In the genomic region with DNA sequence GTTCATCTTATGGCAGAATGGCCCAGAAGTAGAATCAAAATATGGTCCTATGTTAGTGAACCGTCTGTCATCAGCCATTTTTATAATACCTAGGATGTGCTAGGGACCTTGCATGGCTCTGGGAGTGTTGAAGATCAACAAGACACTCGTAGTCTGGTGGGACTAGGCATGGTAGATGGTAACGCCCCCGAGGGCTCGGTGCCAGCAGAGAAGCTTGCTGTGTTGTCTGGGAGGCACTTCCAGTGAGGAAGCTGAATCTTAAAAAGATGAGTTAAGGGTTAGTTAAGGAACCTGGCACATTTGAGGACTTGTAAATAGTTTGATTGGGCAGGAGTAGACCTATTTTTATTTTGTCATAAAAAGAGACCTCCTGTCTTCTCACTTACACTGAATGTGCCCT, we compare ENCODE assay signal across 23 cellular contexts.
DNase-seq lines count a peak whose midpoint lies in the region; ATAC-seq, FAIRE-seq and TF ChIP-seq lines count a peak whose summit lies in the region.
"Had no signal": no experiment of that assay in that cellular context is flagged by ENCODE, and none has a peak within 500 bp of the region (broad histone marks: within the 10 kb centered on the region; RNA-seq: fewer than 3 reads in every experiment).

No MANE protein-coding gene starts in this region.

- no peak overlapping the region for H3K27ac ChIP-seq in right cardiac atrium (ENCODE audit: low read length)
- H3K27ac ChIP-seq in astrocyte (ENCODE audit: low read depth, low read length): no peak overlapping the region
- H3K27ac ChIP-seq: C4-2B had no signal

- H3K27ac Mint-ChIP-seq in astrocyte (ENCODE audit: unreplicated experiment): no peak overlapping the region
- H3K27ac Mint-ChIP-seq in natural killer cell treated with Interleukin-12 subunit alpha and Interleukin-12 subunit beta and Interleukin-15 and Interleukin-18, amount 100 ng/mL, for 72 hours: no peak overlapping the region
- H3K27ac Mint-ChIP-seq: HFFc6 had no signal

- H3K9me3 Mint-ChIP-seq in astrocyte (ENCODE audit: unreplicated experiment): no peaks in the 10 kb centered on the region
- no peaks in the 10 kb centered on the region for H3K9me3 Mint-ChIP-seq in natural killer cell treated with Interleukin-12 subunit alpha and Interleukin-12 subunit beta and Interleukin-15 and Interleukin-18, amount 100 ng/mL, for 72 hours
- H3K9me3 Mint-ChIP-seq: CD4-positive, alpha-beta T cell; GM23338; HFFc6 had no signal

- H3K4me2 ChIP-seq in astrocyte (ENCODE audit: low read length): no peak overlapping the region
- H3K4me2 ChIP-seq: GM23338 had no signal

- H2AFZ ChIP-seq in astrocyte (ENCODE audit: low read depth, low read length): no peak overlapping the region
- H2AFZ ChIP-seq: GM23338 had no signal

- H3K79me2 ChIP-seq in astrocyte (ENCODE audit: insufficient read depth, low read length): no peaks in the 10 kb centered on the region

- no peak overlapping the region for H3K9ac ChIP-seq in astrocyte (ENCODE audit: low read length)

- peaks cover 3% of the 10 kb centered on the region for H3K4me1 Mint-ChIP-seq in astrocyte (ENCODE audit: low read depth, unreplicated experiment)
- H3K4me1 Mint-ChIP-seq in natural killer cell treated with Interleukin-12 subunit alpha and Interleukin-12 subunit beta and Interleukin-15 and Interleukin-18, amount 100 ng/mL, for 72 hours (ENCODE audit: low read depth in 2 of 2): no peaks in the 10 kb centered on the region

- intact Hi-C loops in right cardiac atrium (cut with DNase I) (no loop called here), Right ventricle myocardium superior (cut with DNase I) (loop anchor here (10.0 kb wide), 1 partner anchor 139 kb away; no protein-coding TSS in a partner anchor)

- no peaks in the 10 kb centered on the region for H3K27me3 Mint-ChIP-seq in astrocyte (ENCODE audit: low read depth, unreplicated experiment)
- no peaks in the 10 kb centered on the region for H3K27me3 Mint-ChIP-seq in natural killer cell treated with Interleukin-12 subunit alpha and Interleukin-12 subunit beta and Interleukin-15 and Interleukin-18, amount 100 ng/mL, for 72 hours
- H3K27me3 Mint-ChIP-seq: CD4-positive, alpha-beta T cell had no signal

- no peak for TF ChIP-seq CTCF in astrocyte (IDR thresholded peaks at IDR 0.05; ENCODE audit: insufficient read depth, low read depth, low read length)

- no peaks in the 10 kb centered on the region for H3K9me3 ChIP-seq in right cardiac atrium (ENCODE audit: control insufficient read depth, low read length)
- no peaks in the 10 kb centered on the region for H3K9me3 ChIP-seq in astrocyte (ENCODE audit: insufficient read depth, low read depth, low read length)

- H3K27me3 ChIP-seq in right cardiac atrium (ENCODE audit: control insufficient read depth, insufficient read depth) (no peaks in the 10 kb centered on the region), astrocyte (ENCODE audit: insufficient read depth, low read length) (no peaks in the 10 kb centered on the region)

- H4K20me1 ChIP-seq in astrocyte (ENCODE audit: insufficient read depth, low read length): no peaks in the 10 kb centered on the region

- peak in 1 of 2 donors; percentile 39 for ATAC-seq in right cardiac atrium
- no peak for ATAC-seq in Right ventricle myocardium superior (ENCODE audit: poor library complexity)
- no peak for ATAC-seq in natural killer cell treated with Interleukin-12 subunit alpha and Interleukin-12 subunit beta and Interleukin-15 and Interleukin-18, amount 100 ng/mL, for 72 hours
- no peak for ATAC-seq in GM21526 (IDR thresholded peaks at IDR 0.05; ENCODE audit: low FRiP score, unreplicated experiment)
- ATAC-seq: GM12878, GM23338, HCT116, K562 had no signal

- peaks cover 6% of the 10 kb centered on the region for H3K36me3 ChIP-seq in astrocyte (ENCODE audit: insufficient read depth, low read length)

- DNase-seq in right cardiac atrium (peak in 2 of 3 donors; percentile 53 to 75), Right ventricle myocardium superior (no peak), D341Med (ENCODE audit: low spot score) (peak; percentile 41), astrocyte (ENCODE audit: low read depth) (no peak)
- no peak for DNase-seq in effector CD8-positive, alpha-beta T cell (lab: John Stamatoyannopoulos, UW)
- no peak for DNase-seq in natural killer cell treated with Interleukin-12 subunit alpha and Interleukin-12 subunit beta and Interleukin-15 and Interleukin-18, amount 100 ng/mL, for 72 hours (ENCODE audit: low spot score)
- DNase-seq: ACHN; Calu3; CD4-positive, alpha-beta T cell; DMS 273 treated with DMSO at 0.1 percent for 48 hours; DMS53; DND-41; EL; HFFc6; IMR-90 had no signal

- H3K4me1 ChIP-seq in right cardiac atrium (ENCODE audit: control insufficient read depth, insufficient read depth, low read length) (peaks cover 3% of the 10 kb centered on the region), astrocyte (ENCODE audit: insufficient read depth, low read length) (no peaks in the 10 kb centered on the region)

- H3K4me3 ChIP-seq in right cardiac atrium (ENCODE audit: low read length) (no peak overlapping the region), astrocyte (ENCODE audit: insufficient read depth, low read depth, low read length) (no peak overlapping the region)
- H3K4me3 ChIP-seq: GM12878, GM23338, K562 had no signal

- H3K36me3 Mint-ChIP-seq in astrocyte (ENCODE audit: low read depth, unreplicated experiment): peaks cover 2% of the 10 kb centered on the region
- peaks cover 5% of the 10 kb centered on the region for H3K36me3 Mint-ChIP-seq in natural killer cell treated with Interleukin-12 subunit alpha and Interleukin-12 subunit beta and Interleukin-15 and Interleukin-18, amount 100 ng/mL, for 72 hours

- H3K4me3 Mint-ChIP-seq in astrocyte (ENCODE audit: unreplicated experiment): peak overlapping the region; percentile 7
- H3K4me3 Mint-ChIP-seq in natural killer cell treated with Interleukin-12 subunit alpha and Interleukin-12 subunit beta and Interleukin-15 and Interleukin-18, amount 100 ng/mL, for 72 hours: no peak overlapping the region
- H3K4me3 Mint-ChIP-seq: GM23338, HFFc6 had no signal

- 63% methylated on average over 5 of the region's 5 CpGs for WGBS in right cardiac atrium

- FAIRE-seq in astrocyte (lab: Jason Lieb, UNC): no peak
- FAIRE-seq: GM12878, H54, HTR-8/SVneo, K562 had no signal

Comparison
In these comparisons a context has a peak if more than half of its experiments do, and no peak if none do; other contexts are left out.
1. DNase-seq: peak in right cardiac atrium (2 of 3) and D341Med (single experiment); none in Right ventricle myocardium superior (single experiment), astrocyte (single experiment), effector CD8-positive, alpha-beta T cell (single experiment) and natural killer cell treated with Interleukin-12 subunit alpha and Interleukin-12 subunit beta and Interleukin-15 and Interleukin-18, amount 100 ng/mL, for 72 hours (single experiment).